Comparison of ENCODE assay signal across 1 cellular context in the genomic region with DNA sequence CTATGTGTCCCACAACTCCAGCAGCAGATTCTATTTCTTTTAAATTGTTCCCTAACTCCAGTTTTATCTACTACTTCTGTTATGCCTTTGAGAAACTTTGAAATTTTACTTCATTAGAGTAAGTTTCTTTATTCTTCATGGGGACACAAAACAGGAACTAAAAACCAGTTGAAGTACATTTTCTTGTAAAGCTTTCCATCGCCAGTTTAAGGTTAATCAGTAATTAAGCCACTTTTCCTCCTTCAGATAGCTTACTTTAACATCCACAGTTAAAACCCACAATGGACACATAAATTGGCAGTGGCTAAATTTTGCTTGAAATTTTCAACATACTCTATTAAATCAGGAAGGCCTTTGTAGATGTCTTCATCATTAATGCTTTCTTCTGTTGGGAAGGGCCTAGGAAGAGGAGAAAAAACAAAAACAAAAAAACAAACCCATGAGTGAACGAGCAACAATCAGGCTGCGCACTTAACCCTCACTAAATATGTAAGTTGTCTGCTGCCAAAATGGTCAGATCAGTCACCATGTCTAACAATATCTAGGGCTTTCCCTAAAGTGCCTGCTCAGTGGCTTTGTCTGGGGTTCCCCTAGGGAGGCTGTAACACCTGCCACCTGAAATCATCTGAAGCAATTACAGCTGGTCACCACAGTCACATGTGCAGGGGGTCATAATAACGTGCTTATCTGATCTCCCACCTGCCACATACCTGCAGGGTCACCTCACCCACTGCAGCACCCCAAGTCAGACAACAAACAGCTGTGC.
TF ChIP-seq lines count a peak whose summit lies in the region.

No MANE protein-coding gene starts in this region.

TF ChIP-seq in SK-N-SH, 30 proteins besides CTCF, POLR2A, EP300 and RAD21 (continued from another document):
- TF ChIP-seq, protein P1, sequence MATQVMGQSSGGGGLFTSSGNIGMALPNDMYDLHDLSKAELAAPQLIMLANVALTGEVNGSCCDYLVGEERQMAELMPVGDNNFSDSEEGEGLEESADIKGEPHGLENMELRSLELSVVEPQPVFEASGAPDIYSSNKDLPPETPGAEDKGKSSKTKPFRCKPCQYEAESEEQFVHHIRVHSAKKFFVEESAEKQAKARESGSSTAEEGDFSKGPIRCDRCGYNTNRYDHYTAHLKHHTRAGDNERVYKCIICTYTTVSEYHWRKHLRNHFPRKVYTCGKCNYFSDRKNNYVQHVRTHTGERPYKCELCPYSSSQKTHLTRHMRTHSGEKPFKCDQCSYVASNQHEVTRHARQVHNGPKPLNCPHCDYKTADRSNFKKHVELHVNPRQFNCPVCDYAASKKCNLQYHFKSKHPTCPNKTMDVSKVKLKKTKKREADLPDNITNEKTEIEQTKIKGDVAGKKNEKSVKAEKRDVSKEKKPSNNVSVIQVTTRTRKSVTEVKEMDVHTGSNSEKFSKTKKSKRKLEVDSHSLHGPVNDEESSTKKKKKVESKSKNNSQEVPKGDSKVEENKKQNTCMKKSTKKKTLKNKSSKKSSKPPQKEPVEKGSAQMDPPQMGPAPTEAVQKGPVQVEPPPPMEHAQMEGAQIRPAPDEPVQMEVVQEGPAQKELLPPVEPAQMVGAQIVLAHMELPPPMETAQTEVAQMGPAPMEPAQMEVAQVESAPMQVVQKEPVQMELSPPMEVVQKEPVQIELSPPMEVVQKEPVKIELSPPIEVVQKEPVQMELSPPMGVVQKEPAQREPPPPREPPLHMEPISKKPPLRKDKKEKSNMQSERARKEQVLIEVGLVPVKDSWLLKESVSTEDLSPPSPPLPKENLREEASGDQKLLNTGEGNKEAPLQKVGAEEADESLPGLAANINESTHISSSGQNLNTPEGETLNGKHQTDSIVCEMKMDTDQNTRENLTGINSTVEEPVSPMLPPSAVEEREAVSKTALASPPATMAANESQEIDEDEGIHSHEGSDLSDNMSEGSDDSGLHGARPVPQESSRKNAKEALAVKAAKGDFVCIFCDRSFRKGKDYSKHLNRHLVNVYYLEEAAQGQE (IDR thresholded peaks at IDR 0.05; ENCODE audit: low read depth, low read length): no peak
